Comparison of ENCODE assay signal across 15 cellular contexts in genomic region chr17:77604301-77605031, GRCh38.
DNase-seq lines count a peak whose midpoint lies in the region; ATAC-seq and TF ChIP-seq lines count a peak whose summit lies in the region.
"Had no signal": no experiment of that assay in that cellular context is flagged by ENCODE, and none has a peak within 500 bp of the region (broad histone marks: within the 10 kb centered on the region; RNA-seq: fewer than 3 reads in every experiment).

No MANE protein-coding gene starts in this region.

- DNase-seq in right cardiac atrium (no peak), cardiac septum (ENCODE audit: low spot score) (no peak), coronary artery (ENCODE audit: low spot score) (peak; percentile 69), posterior vena cava (ENCODE audit: low spot score) (peak; percentile 49), DMS153 treated with DMSO at 0.1 percent for 48 hours (lab: John Stamatoyannopoulos, UW; ENCODE audit: unreplicated experiment) (no peak), GM10266 (ENCODE audit: extremely low spot score) (no peak)
- DNase-seq in activated CD4-positive, alpha-beta T cell treated with anti-CD3 and anti-CD28 coated beads, Interleukin-2, amount 10 ng/mL, durations not matched to agents 24 days and 14 days: no peak
- DNase-seq: Caco-2, KBM-7, NCI-H1436 treated with DMSO at 0.1 percent for 48 hours, NCI-H2081 treated with DMSO at 0.1 percent for 48 hours, NCI-H345, PC-3 had no signal

- H3K36me3 Mint-ChIP-seq in activated CD4-positive, alpha-beta T cell treated with anti-CD3 and anti-CD28 coated beads, Interleukin-2, amount 10 ng/mL, durations not matched to agents 24 days and 14 days (ENCODE audit: low read depth): no peaks in the 10 kb centered on the region
- H3K36me3 Mint-ChIP-seq: CD14-positive monocyte had no signal

- peaks cover 19% of the 10 kb centered on the region for H3K4me1 ChIP-seq in right cardiac atrium (ENCODE audit: control insufficient read depth, insufficient read depth, low read length)
- H3K4me1 ChIP-seq: Caco-2 had no signal

- no peaks in the 10 kb centered on the region for H3K9me3 ChIP-seq in right cardiac atrium (ENCODE audit: control insufficient read depth, low read length)
- H3K9me3 ChIP-seq: Caco-2 had no signal

- H3K9me3 Mint-ChIP-seq in activated CD4-positive, alpha-beta T cell treated with anti-CD3 and anti-CD28 coated beads, Interleukin-2, amount 10 ng/mL, durations not matched to agents 24 days and 14 days: no peaks in the 10 kb centered on the region
- H3K9me3 Mint-ChIP-seq: GM23338 had no signal

- no peaks in the 10 kb centered on the region for H3K27me3 ChIP-seq in right cardiac atrium (ENCODE audit: control insufficient read depth, insufficient read depth)

- H3K27ac ChIP-seq in right cardiac atrium (ENCODE audit: low read length) (peak overlapping the region; percentile 12), coronary artery (peak overlapping the region; percentile 94 to 98)

- WGBS in right cardiac atrium: 91% methylated on average over 16 of the region's 16 CpGs

- intact Hi-C loops in right cardiac atrium (cut with DNase I): loop anchor here in 1 of 4 donors (10.0 kb wide), 2 partner anchors 60 to 130 kb away; no protein-coding TSS in a partner anchor
- intact Hi-C loops in cardiac septum (cut with DNase I): loop anchor here (2.0 to 10.0 kb wide), 3 partner anchors 76 to 220 kb away; no protein-coding TSS in a partner anchor
- intact Hi-C loops in posterior vena cava (cut with DNase I): no loop called here
- intact Hi-C loops in activated CD4-positive, alpha-beta T cell treated with anti-CD3 and anti-CD28 coated beads, Interleukin-2, amount 10 ng/mL, durations not matched to agents 24 days and 14 days (cut with micrococcal nuclease): no loop called here

- no peak for ATAC-seq in right cardiac atrium
- ATAC-seq: GM23338, PC-3 had no signal

- H3K4me3 ChIP-seq in right cardiac atrium (ENCODE audit: low read length) (no peak overlapping the region), coronary artery (no peak overlapping the region)
- H3K4me3 ChIP-seq: GM23338 had no signal

- H3K27me3 Mint-ChIP-seq in activated CD4-positive, alpha-beta T cell treated with anti-CD3 and anti-CD28 coated beads, Interleukin-2, amount 10 ng/mL, durations not matched to agents 24 days and 14 days: peaks cover 13% of the 10 kb centered on the region

- no peak overlapping the region for H3K4me3 Mint-ChIP-seq in activated CD4-positive, alpha-beta T cell treated with anti-CD3 and anti-CD28 coated beads, Interleukin-2, amount 10 ng/mL, durations not matched to agents 24 days and 14 days
- H3K4me3 Mint-ChIP-seq: CD14-positive monocyte, GM23338 had no signal

- H3K27ac Mint-ChIP-seq in activated CD4-positive, alpha-beta T cell treated with anti-CD3 and anti-CD28 coated beads, Interleukin-2, amount 10 ng/mL, durations not matched to agents 24 days and 14 days: no peak overlapping the region
- H3K27ac Mint-ChIP-seq: GM23338 had no signal

- H3K4me1 Mint-ChIP-seq in activated CD4-positive, alpha-beta T cell treated with anti-CD3 and anti-CD28 coated beads, Interleukin-2, amount 10 ng/mL, durations not matched to agents 24 days and 14 days: peaks cover 5% of the 10 kb centered on the region

- no peak for TF ChIP-seq CTCF in coronary artery (IDR thresholded peaks at IDR 0.05)
- no peak for TF ChIP-seq CTCF in GM10266 (IDR thresholded peaks at IDR 0.05; ENCODE audit: control insufficient read depth, insufficient read depth, low read depth, missing control alignments)

Comparison
In these comparisons a context has a peak if more than half of its experiments do, and no peak if none do; other contexts are left out.
1. DNase-seq: peak in coronary artery (single experiment) and posterior vena cava (single experiment); none in right cardiac atrium (0 of 3), cardiac septum (single experiment), DMS153 treated with DMSO at 0.1 percent for 48 hours (single experiment), GM10266 (single experiment) and activated CD4-positive, alpha-beta T cell treated with anti-CD3 and anti-CD28 coated beads, Interleukin-2, amount 10 ng/mL, durations not matched to agents 24 days and 14 days (single experiment).